Comparison of ENCODE assay signal across 13 cellular contexts in genomic region chr7:106167439-106168136, GRCh38. TPM values are rescaled to one million over a fixed set of nuclear protein-coding genes. Genes with fewer than 3 reads are reported as not detected.
DNase-seq lines count a peak whose midpoint lies in the region; ATAC-seq and TF ChIP-seq lines count a peak whose summit lies in the region.
"Had no signal": no experiment of that assay in that cellular context is flagged by ENCODE, and none has a peak within 500 bp of the region (broad histone marks: within the 10 kb centered on the region; RNA-seq: fewer than 3 reads in every experiment).

No MANE protein-coding gene starts in this region.

- peaks cover 40% of the 10 kb centered on the region for H3K4me1 ChIP-seq in adipocyte (ENCODE audit: control insufficient read depth, insufficient read depth, low read length)
- peaks cover 19 to 41% of the 10 kb centered on the region in 2 donors for H3K4me1 ChIP-seq in thoracic aorta (ENCODE audit: control insufficient read depth in 1 of 2, low read depth in 2 of 2)
- H3K4me1 ChIP-seq: breast epithelium had no signal

- peak overlapping the region; percentile 64 for H3K9ac ChIP-seq in adipocyte (ENCODE audit: low read length)
- H3K9ac ChIP-seq: KMS-11 had no signal

- H3K27ac Mint-ChIP-seq in activated CD4-positive, alpha-beta T cell treated with anti-CD3 and anti-CD28 coated beads, Interleukin-2, amount 10 ng/mL, durations not matched to agents 7 days and 5 days = no peak overlapping the region

- CTCF ChIA-PET in activated CD4-positive, alpha-beta T cell treated with anti-CD3 and anti-CD28 coated beads, Interleukin-2, amount 10 ng/mL, durations not matched to agents 7 days and 5 days (lab: Charles Lee) = interaction anchor here (0.9 to 3.5 kb wide), 6 partner anchors 9 to 295 kb away, joined by 3 to 15 read pairs (median 4); no protein-coding TSS in a partner anchor

- peaks cover 3% of the 10 kb centered on the region for H3K27me3 Mint-ChIP-seq in activated CD4-positive, alpha-beta T cell treated with anti-CD3 and anti-CD28 coated beads, Interleukin-2, amount 10 ng/mL, durations not matched to agents 7 days and 5 days

- peak overlapping the region; percentile 12 to 14 for H3K27ac ChIP-seq in thoracic aorta
- H3K27ac ChIP-seq in dorsolateral prefrontal cortex = peak overlapping the region in 22 of 59 donors; percentile 4 to 69 (median 32)
- H3K27ac ChIP-seq: 22Rv1, KMS-11 had no signal

- H3K4me3 ChIP-seq in adipocyte (ENCODE audit: low read length) (peak overlapping the region; percentile 39), thoracic aorta (no peak overlapping the region), dorsolateral prefrontal cortex (no peak overlapping the region)
- H3K4me3 ChIP-seq: breast epithelium had no signal

- ATAC-seq in left lobe of liver (peak; percentile 58), thoracic aorta (ENCODE audit: insufficient number of reproducible peaks, low FRiP score, low read depth) (no peak), GM21723 (IDR thresholded peaks at IDR 0.05; ENCODE audit: unreplicated experiment) (no peak)

- TF ChIP-seq CTCF in thoracic aorta (IDR thresholded peaks at IDR 0.05) (no peak), dorsolateral prefrontal cortex (IDR thresholded peaks at IDR 0.05 in 54 of 56, conservative IDR thresholded peaks at IDR 0.05 in 2 of 56; ENCODE audit: low read depth in 1 of 56, partially characterized antibody in 56 of 56) (no peak)

- no peaks in the 10 kb centered on the region for H3K36me3 ChIP-seq in adipocyte (ENCODE audit: control insufficient read depth, insufficient read depth, low read length, severe bottlenecking)
- H3K36me3 ChIP-seq in thoracic aorta = no peaks in the 10 kb centered on the region
- H3K36me3 ChIP-seq: breast epithelium had no signal

- DNase-seq in NOMO-1 treated with DMSO at 0.1 percent for 48 hours (lab: John Stamatoyannopoulos, UW; ENCODE audit: unreplicated experiment) = peak; percentile 8
- DNase-seq in NOMO-1 treated with dmso at 0.1 percent for 144 hours (lab: John Stamatoyannopoulos, UW; ENCODE audit: unreplicated experiment) = no peak
- DNase-seq in adipocyte (ENCODE audit: low read depth) = peak; percentile 44
- DNase-seq in left lobe of liver (ENCODE audit: low spot score) = no peak
- DNase-seq in thoracic aorta (ENCODE audit: low spot score) = no peak
- no peak for DNase-seq in dorsolateral prefrontal cortex
- DNase-seq in activated CD4-positive, alpha-beta T cell treated with anti-CD3 and anti-CD28 coated beads, Interleukin-2, amount 10 ng/mL, durations not matched to agents 7 days and 5 days = no peak
- DNase-seq: activated CD8-positive, alpha-beta memory T cell treated with anti-CD3 and anti-CD28 coated beads for 24 hours; activated gamma-delta T cell had no signal

- no peak overlapping the region for H3K4me3 Mint-ChIP-seq in activated CD4-positive, alpha-beta T cell treated with anti-CD3 and anti-CD28 coated beads, Interleukin-2, amount 10 ng/mL, durations not matched to agents 7 days and 5 days

- H3K9me3 ChIP-seq in adipocyte (ENCODE audit: control insufficient read depth, low read length) (peaks cover 13% of the 10 kb centered on the region), thoracic aorta (peaks cover 8% of the 10 kb centered on the region)

- intact Hi-C loops in dorsolateral prefrontal cortex (cut with DNase I) = loop anchor here in 1 of 2 donors (10.0 kb wide), 1 partner anchor 513 kb away; no protein-coding TSS in a partner anchor

- H3K36me3 Mint-ChIP-seq in activated CD4-positive, alpha-beta T cell treated with anti-CD3 and anti-CD28 coated beads, Interleukin-2, amount 10 ng/mL, durations not matched to agents 7 days and 5 days (ENCODE audit: low read depth) = no peaks in the 10 kb centered on the region

- POLR2A ChIA-PET in activated CD4-positive, alpha-beta T cell treated with anti-CD3 and anti-CD28 coated beads, Interleukin-2, amount 10 ng/mL, durations not matched to agents 7 days and 5 days (lab: Charles Lee) = no interaction called here

- H3K27me3 ChIP-seq in adipocyte (replicated peaks; ENCODE audit: control insufficient read depth, insufficient read depth, low read length) (no peaks in the 10 kb centered on the region), thoracic aorta (replicated peaks; ENCODE audit: insufficient read depth) (no peaks in the 10 kb centered on the region), dorsolateral prefrontal cortex (no peaks in the 10 kb centered on the region)
- H3K27me3 ChIP-seq: breast epithelium had no signal

- H3K4me1 Mint-ChIP-seq in activated CD4-positive, alpha-beta T cell treated with anti-CD3 and anti-CD28 coated beads, Interleukin-2, amount 10 ng/mL, durations not matched to agents 7 days and 5 days = no peaks in the 10 kb centered on the region

- H3K9me3 Mint-ChIP-seq in activated CD4-positive, alpha-beta T cell treated with anti-CD3 and anti-CD28 coated beads, Interleukin-2, amount 10 ng/mL, durations not matched to agents 7 days and 5 days = peaks cover 4% of the 10 kb centered on the region

RNA-seq across cellular contexts. Expression of gene SYPL1, which starts 55.5 kb away (rescaled TPM):
- 22.7 TPM for total RNA-seq in left lobe of liver
- total RNA-seq in thoracic aorta = 10 to 100 TPM; 47.1 to 82.1 TPM
- total RNA-seq in dorsolateral prefrontal cortex = 10 to 100 TPM; 21.3 to 84.1 (median 36.2) TPM
- 10 to 100 TPM; 36.7 to 40.3 TPM for total RNA-seq in activated CD4-positive, alpha-beta T cell treated with anti-CD3 and anti-CD28 coated beads, Interleukin-2, amount 10 ng/mL, durations not matched to agents 7 days and 5 days

Comparison
In these comparisons a context has a peak if more than half of its experiments do, and no peak if none do; other contexts are left out.
1. DNase-seq: peak in NOMO-1 treated with DMSO at 0.1 percent for 48 hours (single experiment) and adipocyte (single experiment); none in NOMO-1 treated with dmso at 0.1 percent for 144 hours (single experiment), left lobe of liver (single experiment), thoracic aorta (single experiment), dorsolateral prefrontal cortex (0 of 10) and activated CD4-positive, alpha-beta T cell treated with anti-CD3 and anti-CD28 coated beads, Interleukin-2, amount 10 ng/mL, durations not matched to agents 7 days and 5 days (single experiment).